ENCODE assay signal across 11 cellular contexts in the genomic region with DNA sequence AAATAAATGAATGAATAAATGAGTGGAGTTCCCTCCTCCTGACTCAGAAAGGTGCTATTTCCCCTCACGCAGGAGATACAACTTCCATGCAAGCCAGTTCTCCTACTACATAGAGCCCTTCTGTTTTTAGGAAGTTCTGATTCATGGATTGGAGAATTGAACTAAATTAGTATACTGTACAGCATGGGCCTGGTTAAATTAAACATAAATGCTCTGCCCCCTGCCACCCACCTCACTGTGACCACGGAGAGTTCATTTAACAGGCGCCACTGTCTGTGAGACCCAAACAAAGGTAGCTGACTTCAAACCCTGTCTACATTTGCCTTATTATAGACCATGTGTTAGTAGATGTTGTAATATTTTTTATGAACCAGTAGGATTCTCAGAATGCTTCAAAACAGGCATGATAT. TPM values are rescaled to one million over a fixed set of nuclear protein-coding genes. Genes with fewer than 3 reads are reported as not detected.
DNase-seq lines count a peak whose midpoint lies in the region; ATAC-seq and TF ChIP-seq lines count a peak whose summit lies in the region.
"Had no signal": no experiment of that assay in that cellular context is flagged by ENCODE, and none has a peak within 500 bp of the region (broad histone marks: within the 10 kb centered on the region; RNA-seq: fewer than 3 reads in every experiment).

No MANE protein-coding gene starts in this region.

- 30 to 51% (median 37%) methylated on average over 3 of the region's 3 CpGs for WGBS in stomach, 5 donors

- H3K9me3 ChIP-seq in stomach: no peaks in the 10 kb centered on the region
- no peaks in the 10 kb centered on the region for H3K9me3 ChIP-seq in MG63

- no peak for TF ChIP-seq POLR2A in stomach (IDR thresholded peaks at IDR 0.05)

- H3K27ac ChIP-seq in stomach: peak overlapping the region in 4 of 5 donors; percentile 42 to 63 (median 60)

- ATAC-seq in activated CD4-positive, CD25-positive, alpha-beta regulatory T cell treated with anti-CD3 and anti-CD28 coated beads, Interleukin-2, amount 50 U/mL, for 24 hours: no peak

- H3K27me3 ChIP-seq in stomach (no peaks in the 10 kb centered on the region), MG63 (no peaks in the 10 kb centered on the region)

- peak; percentile 19 for DNase-seq in KBM-7
- DNase-seq in astrocyte of the spinal cord (ENCODE audit: low read depth, low spot score): peak; percentile 33
- DNase-seq in kidney tubule cell (ENCODE audit: low spot score): peak; percentile 65
- DNase-seq in stomach: no peak
- DNase-seq in MG63: no peak
- no peak for DNase-seq in stimulated activated CD4-positive, alpha-beta T cell treated with anti-CD3 and anti-CD28 coated beads, Interleukin-1b, Interleukin-23, amount 100 ng/mL, for 48 hours
- DNase-seq in T-helper 1 cell: no peak
- DNase-seq: activated CD4-positive, alpha-beta T cell treated with anti-CD3 and anti-CD28 coated beads, Interleukin-2, amount 50 U/mL, for 1 hour; cerebellar nuclear complex; stimulated activated CD4-positive, alpha-beta T cell treated with anti-CD3 and anti-CD28 coated beads, Interleukin-4, amount 100 ng/mL, for 4 hours had no signal

- no peak overlapping the region for H3K4me3 ChIP-seq in astrocyte of the spinal cord (ENCODE audit: low read depth, low read length)
- H3K4me3 ChIP-seq in stomach: no peak overlapping the region
- H3K4me3 ChIP-seq in MG63: no peak overlapping the region

- in situ Hi-C loops in KBM-7 (cut with MboI; ENCODE audit: low pct_unique_long_range_greater_than_20kb, low sequenced_read_pairs) (loop anchor here (10.0 to 25.0 kb wide), 3 partner anchors 106 to 343 kb away; no protein-coding TSS in a partner anchor), astrocyte of the spinal cord (cut with HindIII; ENCODE audit: low sequenced_read_pairs) (loop anchor here (25.0 kb wide), 1 partner anchor 343 kb away; no protein-coding TSS in a partner anchor)

- H3K36me3 ChIP-seq in stomach (no peaks in the 10 kb centered on the region), MG63 (no peaks in the 10 kb centered on the region)

- no peak for TF ChIP-seq CTCF in astrocyte of the spinal cord (IDR thresholded peaks at IDR 0.05; ENCODE audit: low read depth, low read length)
- TF ChIP-seq CTCF in stomach (IDR thresholded peaks at IDR 0.05): no peak

- peaks cover 11 to 72% (median 35%) of the 10 kb centered on the region in 4 donors for H3K4me1 ChIP-seq in stomach

- TF ChIP-seq EP300 in stomach (IDR thresholded peaks at IDR 0.05): no peak

- intact Hi-C loops in stomach (cut with DNase I; ENCODE audit: low total_unique reads): loop anchor here (10.0 kb wide), 1 partner anchor 106 kb away; no protein-coding TSS in a partner anchor

RNA-seq across cellular contexts. Expression of a gene that starts 9.1 kb away (rescaled TPM):
- total RNA-seq in stomach: 100 to 1,000 TPM in 2 of 5 donors, 10 to 100 TPM in 3; 58.3 to 218 (median 81.1) TPM
- 10 to 100 TPM; 39.6 to 57.0 (median 51.5) TPM for polyA plus RNA-seq in stomach
- total RNA-seq in MG63 (2014; rRNA removed; shearing (Covaris generic); ENCODE audit: low replicate concordance): 52.8 and 67.4 TPM in 2 replicates

Comparison
In these comparisons a context has a peak if more than half of its experiments do, and no peak if none do; other contexts are left out.
1. DNase-seq: peak in KBM-7 (single experiment), astrocyte of the spinal cord (single experiment) and kidney tubule cell (single experiment); none in stomach (single experiment), MG63 (single experiment), stimulated activated CD4-positive, alpha-beta T cell treated with anti-CD3 and anti-CD28 coated beads, Interleukin-1b, Interleukin-23, amount 100 ng/mL, for 48 hours (single experiment) and T-helper 1 cell (0 of 5).